ENCODE assay signal across 1 cellular context in the genomic region with DNA sequence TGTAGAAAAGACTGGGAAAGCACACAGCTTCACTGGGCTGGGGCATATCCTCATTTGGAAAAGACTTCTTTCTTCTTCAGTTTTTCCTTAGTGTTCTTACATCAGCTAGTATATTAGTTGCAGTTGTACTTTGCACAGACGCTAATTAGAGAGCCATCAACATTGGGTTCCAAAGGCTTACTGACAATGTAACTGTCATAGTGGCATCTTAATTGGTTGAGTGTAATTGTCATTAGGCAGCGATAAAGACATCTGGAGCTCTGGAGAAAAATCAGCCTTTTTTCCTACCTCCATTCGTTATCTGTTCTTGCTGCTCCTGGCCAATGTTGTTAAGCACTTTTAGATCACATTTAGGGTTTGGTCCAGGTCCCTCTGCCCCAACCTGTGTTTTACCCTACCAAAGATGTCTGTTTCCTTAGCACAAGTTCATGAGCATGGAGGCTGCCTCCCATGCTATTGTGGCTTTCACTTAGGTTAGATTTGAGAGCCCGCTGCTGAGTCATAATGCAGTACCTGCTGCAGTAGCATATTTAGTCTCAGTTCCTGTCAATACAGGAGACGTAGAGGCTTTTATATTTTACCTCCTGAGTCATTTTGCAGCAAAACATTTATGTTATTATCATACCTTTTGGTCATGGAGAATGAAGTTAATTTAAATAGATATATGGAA.
A peak's percentile ranks its signal among the peaks of the same experiment; 100 is the strongest.
TF ChIP-seq lines count a peak whose summit lies in the region.

No MANE protein-coding gene starts in this region.

TF ChIP-seq in GM12878, 131 proteins besides CTCF, POLR2A, EP300 and RAD21 (continued from another document):
- TF ChIP-seq CBX5 (IDR thresholded peaks at IDR 0.05; ENCODE audit: low read depth) (no peak), NFYA (IDR thresholded peaks at IDR 0.05; ENCODE audit: borderline replicate concordance, low read depth, low read length) (no peak), CREM (IDR thresholded peaks at IDR 0.05; ENCODE audit: low read depth) (peak; percentile 47; the same call in 1 of the 2 replicates)
- TF ChIP-seq, protein P1, sequence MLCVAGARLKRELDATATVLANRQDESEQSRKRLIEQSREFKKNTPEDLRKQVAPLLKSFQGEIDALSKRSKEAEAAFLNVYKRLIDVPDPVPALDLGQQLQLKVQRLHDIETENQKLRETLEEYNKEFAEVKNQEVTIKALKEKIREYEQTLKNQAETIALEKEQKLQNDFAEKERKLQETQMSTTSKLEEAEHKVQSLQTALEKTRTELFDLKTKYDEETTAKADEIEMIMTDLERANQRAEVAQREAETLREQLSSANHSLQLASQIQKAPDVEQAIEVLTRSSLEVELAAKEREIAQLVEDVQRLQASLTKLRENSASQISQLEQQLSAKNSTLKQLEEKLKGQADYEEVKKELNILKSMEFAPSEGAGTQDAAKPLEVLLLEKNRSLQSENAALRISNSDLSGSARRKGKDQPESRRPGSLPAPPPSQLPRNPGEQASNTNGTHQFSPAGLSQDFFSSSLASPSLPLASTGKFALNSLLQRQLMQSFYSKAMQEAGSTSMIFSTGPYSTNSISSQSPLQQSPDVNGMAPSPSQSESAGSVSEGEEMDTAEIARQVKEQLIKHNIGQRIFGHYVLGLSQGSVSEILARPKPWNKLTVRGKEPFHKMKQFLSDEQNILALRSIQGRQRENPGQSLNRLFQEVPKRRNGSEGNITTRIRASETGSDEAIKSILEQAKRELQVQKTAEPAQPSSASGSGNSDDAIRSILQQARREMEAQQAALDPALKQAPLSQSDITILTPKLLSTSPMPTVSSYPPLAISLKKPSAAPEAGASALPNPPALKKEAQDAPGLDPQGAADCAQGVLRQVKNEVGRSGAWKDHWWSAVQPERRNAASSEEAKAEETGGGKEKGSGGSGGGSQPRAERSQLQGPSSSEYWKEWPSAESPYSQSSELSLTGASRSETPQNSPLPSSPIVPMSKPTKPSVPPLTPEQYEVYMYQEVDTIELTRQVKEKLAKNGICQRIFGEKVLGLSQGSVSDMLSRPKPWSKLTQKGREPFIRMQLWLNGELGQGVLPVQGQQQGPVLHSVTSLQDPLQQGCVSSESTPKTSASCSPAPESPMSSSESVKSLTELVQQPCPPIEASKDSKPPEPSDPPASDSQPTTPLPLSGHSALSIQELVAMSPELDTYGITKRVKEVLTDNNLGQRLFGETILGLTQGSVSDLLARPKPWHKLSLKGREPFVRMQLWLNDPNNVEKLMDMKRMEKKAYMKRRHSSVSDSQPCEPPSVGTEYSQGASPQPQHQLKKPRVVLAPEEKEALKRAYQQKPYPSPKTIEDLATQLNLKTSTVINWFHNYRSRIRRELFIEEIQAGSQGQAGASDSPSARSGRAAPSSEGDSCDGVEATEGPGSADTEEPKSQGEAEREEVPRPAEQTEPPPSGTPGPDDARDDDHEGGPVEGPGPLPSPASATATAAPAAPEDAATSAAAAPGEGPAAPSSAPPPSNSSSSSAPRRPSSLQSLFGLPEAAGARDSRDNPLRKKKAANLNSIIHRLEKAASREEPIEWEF (IDR thresholded peaks at IDR 0.05; ENCODE audit: insufficient replicate concordance, low read depth, low read length), result no peak
TF ChIP-seq in GM12878: peak in this region for 16.
